ENCODE assay signal across 8 cellular contexts in the genomic region with DNA sequence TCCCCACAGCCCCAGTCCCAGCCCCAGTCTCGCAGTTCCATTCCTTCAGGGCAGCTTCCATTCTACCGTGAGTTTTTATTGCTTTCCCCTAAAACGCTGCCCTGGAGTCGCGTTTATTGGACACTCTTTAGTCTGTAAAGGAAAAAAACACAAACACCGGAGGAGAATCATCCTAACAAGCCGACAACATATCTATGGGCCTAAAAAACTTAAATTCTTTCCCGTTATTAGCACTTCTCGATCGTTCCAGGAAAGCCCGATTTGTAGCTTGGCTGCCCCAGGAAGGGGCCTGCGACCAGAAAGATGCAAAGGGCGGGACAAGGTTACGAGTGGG.
A peak's percentile ranks its signal among the peaks of the same experiment; 100 is the strongest.
DNase-seq lines count a peak whose midpoint lies in the region; ATAC-seq, FAIRE-seq and TF ChIP-seq lines count a peak whose summit lies in the region.

No MANE protein-coding gene starts in this region.

- no peak overlapping the region for H4K8ac ChIP-seq in mesendoderm (ENCODE audit: low read depth, low read length)

- TF ChIP-seq CTCF in Calu3 (IDR thresholded peaks at IDR 0.05; ENCODE audit: unreplicated experiment), result no peak
- TF ChIP-seq CTCF in K562 (IDR thresholded peaks at IDR 0.05 in 2 of 3, conservative IDR thresholded peaks at IDR 0.05 in 1 of 3; ENCODE audit: insufficient read depth in 2 of 3, low read depth in 1 of 3, low read length in 3 of 3), result no peak

- H3K4me1 ChIP-seq in K562 (replicated peaks in 1 of 2; ENCODE audit: control insufficient read depth in 2 of 2, insufficient read depth in 2 of 2, low read length in 2 of 2) (peaks cover 0 to 16% of the 10 kb centered on the region in 2 experiments; a peak in 2 of 5 replicates), mesendoderm (ENCODE audit: control insufficient read depth, low read depth, low read length) (no peaks in the 10 kb centered on the region)

- no peaks in the 10 kb centered on the region for H3K79me1 ChIP-seq in mesendoderm (ENCODE audit: low read length)

- peak overlapping the region; percentile 59; the same call in 1 of the 2 replicates for H2AFZ ChIP-seq in K562 (ENCODE audit: low read depth, low read length)

- peak overlapping the region; percentile 16 for H3K23ac ChIP-seq in mesendoderm (ENCODE audit: low read length)

- peak overlapping the region; percentile 77 for H3K4me3 Mint-ChIP-seq in Calu3 (ENCODE audit: low read depth, unreplicated experiment)

- peaks cover 24 to 26% of the 10 kb centered on the region in 2 experiments; a peak in 4 of 5 replicates for H3K27me3 ChIP-seq in K562 (ENCODE audit: control insufficient read depth in 2 of 2, insufficient read depth in 2 of 2, low read length in 2 of 2)
- H3K27me3 ChIP-seq in mesendoderm (ENCODE audit: insufficient read depth, low read length, poor library complexity), result no peaks in the 10 kb centered on the region

- CTCF ChIA-PET in Calu3 (lab: Charles Lee) (interaction anchor here (0.7 to 2.0 kb wide), 3 partner anchors 17 to 131 kb away, joined by 3 to 8 read pairs (median 5); no protein-coding TSS in a partner anchor), K562 (lab: Yijun Ruan, JAX; ENCODE audit: low intra/inter-chr PET ratio) (interaction anchor here (0.7 kb wide), 1 partner anchor 477 kb away, joined by 4 read pairs; no protein-coding TSS in a partner anchor)

- no peaks in the 10 kb centered on the region for H3K36me3 ChIP-seq in K562 (ENCODE audit: control insufficient read depth, insufficient read depth, low read length)
- H3K36me3 ChIP-seq in mesendoderm (ENCODE audit: control insufficient read depth, insufficient read depth, low read length), result no peaks in the 10 kb centered on the region

- H3K18ac ChIP-seq in mesendoderm (ENCODE audit: low read length), result peak overlapping the region; percentile 97

- H3K9me3 ChIP-seq in K562 (replicated peaks; ENCODE audit: control insufficient read depth, insufficient read depth, low read depth, low read length), result no peaks in the 10 kb centered on the region

- no peaks in the 10 kb centered on the region for H3K79me2 ChIP-seq in K562 (ENCODE audit: control insufficient read depth, insufficient read depth, low read length)
- no peaks in the 10 kb centered on the region for H3K79me2 ChIP-seq in mesendoderm (ENCODE audit: control insufficient read depth, insufficient read depth, low read length)

- no peak for TF ChIP-seq RAD21 in K562 (CRISPR knock-in tag; conservative IDR thresholded peaks at IDR 0.05 in 1 of 2, IDR thresholded peaks at IDR 0.05 in 1 of 2)

- H2BK15ac ChIP-seq in mesendoderm (replicated peaks; ENCODE audit: low read depth), result no peak overlapping the region

- no peaks in the 10 kb centered on the region for H3K9me1 ChIP-seq in K562 (ENCODE audit: control insufficient read depth, insufficient read depth, low read length)

- WGBS in K562 (ENCODE audit: insufficient coverage, low coverage, missing lambda C conversion rate), result 4% methylated on average over 14 of the region's 14 CpGs
- no CpG with 5 or more reads among the region's 14 CpGs for WGBS in mesendoderm (ENCODE audit: extremely low coverage, insufficient coverage, low lambda C conversion rate)

- H3K56ac ChIP-seq in mesendoderm (ENCODE audit: low read length), result peak overlapping the region; percentile 92

- ATAC-seq in HG02981 (IDR thresholded peaks at IDR 0.05; ENCODE audit: unreplicated experiment) (peak; percentile 8), K562 (peak; percentile 36)

- H2AK5ac ChIP-seq in mesendoderm (ENCODE audit: low read length), result no peak overlapping the region

- H3K27me3 Mint-ChIP-seq in Calu3 (ENCODE audit: unreplicated experiment), result no peaks in the 10 kb centered on the region

- H3K4me2 ChIP-seq in K562 (ENCODE audit: insufficient read depth, low read length) (peak overlapping the region; percentile 62), mesendoderm (ENCODE audit: low read length) (peak overlapping the region; percentile 72)

- H3K4me3 ChIP-seq in K562, result peak overlapping the region; percentile 26; the same call in 1 of the 2 replicates
- peak overlapping the region; percentile 78 for H3K4me3 ChIP-seq in mesendoderm (ENCODE audit: low read length)

- no peak overlapping the region for H3K27ac Mint-ChIP-seq in Calu3 (ENCODE audit: unreplicated experiment)

- no peak for TF ChIP-seq EP300 in K562 (IDR thresholded peaks at IDR 0.05; ENCODE audit: low read length)

- H3K27ac ChIP-seq in K562 (ENCODE audit: extremely low read depth, low read depth, low read length), result no peak overlapping the region
- H3K27ac ChIP-seq in mesendoderm (ENCODE audit: low read depth, low read length), result no peak overlapping the region

- FAIRE-seq in K562 (lab: Jason Lieb, UNC), result no peak

- in situ Hi-C loops in K562 (cut with MboI), result no loop called here

- intact Hi-C loops in Calu3 (cut with micrococcal nuclease; ENCODE audit: unreplicated experiment) (loop anchor here (2.0 kb wide), 1 partner anchor 15 kb away; no protein-coding TSS in a partner anchor), K562 (cut with micrococcal nuclease) (no loop called here)

- TF ChIP-seq POLR2A in K562 (conservative IDR thresholded peaks at IDR 0.05), result no peak

- H3K9ac ChIP-seq in K562 (ENCODE audit: insufficient read depth in 1 of 2, low read depth in 2 of 2, low read length in 2 of 2), result peak overlapping the region in 1 of 2 experiments; percentile 64; a peak in 2 of 4 replicates
- H3K9ac ChIP-seq in mesendoderm (ENCODE audit: low read length), result peak overlapping the region; percentile 64

- peaks cover 18% of the 10 kb centered on the region for H3K36me3 Mint-ChIP-seq in Calu3 (ENCODE audit: insufficient read depth, unreplicated experiment)

- H3K4ac ChIP-seq in mesendoderm (ENCODE audit: low read depth, low read length), result no peak overlapping the region

- H3K4me1 Mint-ChIP-seq in Calu3 (ENCODE audit: low read depth, unreplicated experiment), result peaks cover 8% of the 10 kb centered on the region

- H3K9me3 Mint-ChIP-seq in Calu3 (ENCODE audit: low read depth, unreplicated experiment), result no peaks in the 10 kb centered on the region

- DNase-seq in Calu3, result no peak
- no peak for DNase-seq in K562 (ENCODE audit: extremely low read depth in 1 of 4, low spot score in 3 of 4)
- DNase-seq in mesendoderm, result no peak
- no peak for DNase-seq in AG08396 (ENCODE audit: low spot score)
- no peak for DNase-seq in NCI-H1436 (lab: John Stamatoyannopoulos, UW)
- no peak for DNase-seq in NCI-H2196 (lab: John Stamatoyannopoulos, UW; ENCODE audit: unreplicated experiment)
- no peak for DNase-seq in NCI-H446 (lab: John Stamatoyannopoulos, UW)

- H2BK5ac ChIP-seq in mesendoderm (ENCODE audit: low read length), result no peak overlapping the region

- H4K5ac ChIP-seq in mesendoderm (ENCODE audit: low read length), result no peak overlapping the region

- no peaks in the 10 kb centered on the region; the same call in 1 of the 2 replicates for H4K20me1 ChIP-seq in K562 (replicated peaks; ENCODE audit: control insufficient read depth, insufficient read depth, low read length)

- BruUV-seq in Calu3 (replicated peaks; lab: Mats Ljungman, UMichigan) (no TSS peak), K562 (replicated peaks; lab: Mats Ljungman, UMichigan) (no TSS peak)

- POLR2A ChIA-PET in K562 (lab: Yijun Ruan, JAX), result interaction anchor here (0.7 to 0.8 kb wide), 2 partner anchors 81 to 175 kb away, joined by 3 read pairs; no protein-coding TSS in a partner anchor

- peak overlapping the region; percentile 64 for H2BK120ac ChIP-seq in mesendoderm (ENCODE audit: low read depth, low read length)

TF ChIP-seq in K562, 482 proteins besides CTCF, POLR2A, EP300 and RAD21:
- TF ChIP-seq BACH1 (tag; IDR thresholded peaks at IDR 0.05), result no peak
- TF ChIP-seq MTA2 (IDR thresholded peaks at IDR 0.05; ENCODE audit: low read depth), result no peak
- no peak for TF ChIP-seq FOXM1 (IDR thresholded peaks at IDR 0.05; ENCODE audit: low read depth)
- no peak for TF ChIP-seq FOXM1 (CRISPR knock-in tag; IDR thresholded peaks at IDR 0.05; ENCODE audit: low read depth)
- no peak for TF ChIP-seq ZFP30 (CRISPR knock-in tag; IDR thresholded peaks at IDR 0.05; ENCODE audit: borderline replicate concordance)
- TF ChIP-seq MAX (CRISPR knock-in tag; IDR thresholded peaks at IDR 0.05), result no peak
- TF ChIP-seq ZNF695 (CRISPR knock-in tag; IDR thresholded peaks at IDR 0.05), result no peak
- TF ChIP-seq RFX1 (IDR thresholded peaks at IDR 0.05), result no peak
- no peak for TF ChIP-seq TGIF2 (CRISPR knock-in tag; IDR thresholded peaks at IDR 0.05)
- TF ChIP-seq ZNF197 (CRISPR knock-in tag; IDR thresholded peaks at IDR 0.05; ENCODE audit: low read depth), result no peak
- TF ChIP-seq STAT5B (CRISPR knock-in tag; IDR thresholded peaks at IDR 0.05), result no peak
- TF ChIP-seq ZBTB26 (CRISPR knock-in tag; IDR thresholded peaks at IDR 0.05), result no peak
